ENCODE assay signal across 1 cellular context in the genomic region with DNA sequence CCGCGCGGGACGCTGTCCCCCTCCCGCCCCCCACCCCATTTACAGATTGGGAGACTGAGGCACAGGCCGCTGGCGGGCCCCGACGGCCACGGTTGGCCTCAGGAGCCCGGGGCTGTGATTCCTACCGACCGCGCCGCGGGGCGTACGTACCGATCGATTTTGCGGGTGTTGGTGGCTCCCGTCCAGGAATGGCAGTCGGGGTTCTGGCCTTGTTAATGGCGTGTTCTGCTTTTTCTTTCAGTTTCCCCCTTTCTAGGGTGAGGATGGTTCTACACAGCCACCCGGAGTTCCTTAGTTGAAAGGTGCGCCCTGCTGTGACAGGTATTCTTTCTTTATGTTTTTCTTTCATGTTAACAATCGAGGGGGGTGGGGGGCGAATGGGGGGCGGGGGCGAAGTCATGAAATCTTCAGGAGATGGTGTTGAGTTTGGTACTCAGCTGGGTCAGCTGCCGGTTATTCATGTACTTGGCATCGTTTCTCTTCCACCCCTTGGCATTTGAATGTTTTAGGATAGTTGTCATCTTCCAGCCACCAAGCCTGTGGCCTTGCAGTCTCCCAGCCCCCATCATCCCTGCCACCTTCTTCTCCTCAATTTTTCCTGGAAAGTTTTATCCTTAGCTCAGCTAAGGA.
TF ChIP-seq lines count a peak whose summit lies in the region.

No MANE protein-coding gene starts in this region.

TF ChIP-seq in endothelial cell of umbilical vein, 7 proteins besides CTCF, POLR2A, EP300 and RAD21 (continued from another document):
- TF ChIP-seq MYC (IDR thresholded peaks at IDR 0.05; ENCODE audit: low read depth, low read length) (no peak), POLR2AphosphoS5 (IDR thresholded peaks at IDR 0.05; ENCODE audit: insufficient read depth, low read depth, low read length) (no peak), JUN (IDR thresholded peaks at IDR 0.05; ENCODE audit: borderline replicate concordance, insufficient read depth, insufficient read length, low read depth) (no peak)
